Comparison of ENCODE assay signal across 18 cellular contexts in genomic region chr6:136059308-136059707, GRCh38.
DNase-seq lines count a peak whose midpoint lies in the region; ATAC-seq and TF ChIP-seq lines count a peak whose summit lies in the region.
"Had no signal": no experiment of that assay in that cellular context is flagged by ENCODE, and none has a peak within 500 bp of the region (broad histone marks: within the 10 kb centered on the region; RNA-seq: fewer than 3 reads in every experiment).

No MANE protein-coding gene starts in this region.

- no peak overlapping the region for H3K4me2 ChIP-seq in osteoblast (ENCODE audit: insufficient read depth, low read length)

- H3K27ac ChIP-seq in A673 (ENCODE audit: low read depth, low read length, poor library complexity, severe bottlenecking): no peak overlapping the region
- H3K27ac ChIP-seq in osteoblast (ENCODE audit: low read depth, low read length): no peak overlapping the region
- H3K27ac ChIP-seq: cardiac muscle cell, GM23248, VCaP had no signal

- DNase-seq in A673 (ENCODE audit: low spot score) (peak; percentile 68), adipocyte (ENCODE audit: low read depth) (no peak), left ventricle myocardium superior (peak; percentile 50), posterior cingulate gyrus (peak in 8 of 10 donors; percentile 34 to 86 (median 53)), osteoblast (ENCODE audit: insufficient read length, low spot score, missing footprints) (no peak), NCI-H2107 (lab: John Stamatoyannopoulos, UW) (no peak), MV-4-11 (lab: John Stamatoyannopoulos, UW) (no peak)
- DNase-seq: activated CD4-positive, alpha-beta T cell treated with anti-CD3 and anti-CD28 coated beads, Interleukin-2, amount 50 U/mL, for 1 hour; activated effector memory CD4-positive, alpha-beta T cell treated with Interleukin-2 at 50 U/mL for 16 hours; GM23248; NCI-H187; NCI-H345; NK-92 treated with Interleukin-12 subunit alpha and Interleukin-12 subunit beta, amount 100 ng/mL, for 24 hours; stimulated activated CD8-positive, alpha-beta memory T cell treated with anti-CD3 and anti-CD28 coated beads, Interleukin-4, amount 100 ng/mL, for 48 hours had no signal

- CTCF ChIA-PET in A673 (lab: Charles Lee): no interaction called here

- H3K9ac ChIP-seq in adipocyte (ENCODE audit: low read length): no peak overlapping the region
- H3K9ac ChIP-seq: GM23248 had no signal

- no TSS peak for BruUV-seq in A673 (replicated peaks; lab: Mats Ljungman, UMichigan)

- H3K36me3 ChIP-seq in A673 (ENCODE audit: insufficient read depth, low read length, poor library complexity, severe bottlenecking) (no peaks in the 10 kb centered on the region), adipocyte (ENCODE audit: control insufficient read depth, insufficient read depth, low read length, severe bottlenecking) (no peaks in the 10 kb centered on the region), osteoblast (ENCODE audit: insufficient read depth, low read length) (no peaks in the 10 kb centered on the region)
- H3K36me3 ChIP-seq: cardiac muscle cell had no signal

- H4K20me1 ChIP-seq in osteoblast (ENCODE audit: insufficient read depth, low read length): no peaks in the 10 kb centered on the region

- H3K4me3 ChIP-seq in A673 (ENCODE audit: low read depth, low read length, poor library complexity, severe bottlenecking) (no peak overlapping the region), adipocyte (ENCODE audit: low read length) (peak overlapping the region; percentile 31), osteoblast (ENCODE audit: insufficient read depth, low read length) (no peak overlapping the region)
- H3K4me3 ChIP-seq: cardiac muscle cell, GM23248 had no signal

- intact Hi-C loops in A673 (cut with micrococcal nuclease; ENCODE audit: unreplicated experiment): no loop called here
- intact Hi-C loops in left ventricle myocardium superior (cut with micrococcal nuclease): no loop called here
- intact Hi-C loops in posterior cingulate gyrus (cut with DNase I): no loop called here

- H3K27me3 ChIP-seq in A673 (replicated peaks; ENCODE audit: insufficient read depth, low read depth, low read length, poor library complexity): no peaks in the 10 kb centered on the region
- H3K27me3 ChIP-seq in adipocyte (replicated peaks; ENCODE audit: control insufficient read depth, insufficient read depth, low read length): no peaks in the 10 kb centered on the region
- H3K27me3 ChIP-seq in osteoblast (ENCODE audit: insufficient read depth, low read length): no peaks in the 10 kb centered on the region
- H3K27me3 ChIP-seq: cardiac muscle cell had no signal

- H3K9me3 ChIP-seq in A673 (ENCODE audit: low read depth, low read length, poor library complexity, severe bottlenecking) (no peaks in the 10 kb centered on the region), adipocyte (ENCODE audit: control insufficient read depth, low read length) (no peaks in the 10 kb centered on the region), osteoblast (ENCODE audit: low read depth, low read length) (no peaks in the 10 kb centered on the region)

- no peak for TF ChIP-seq CTCF in A673 (conservative IDR thresholded peaks at IDR 0.05; ENCODE audit: low read depth, low read length)
- no peak for TF ChIP-seq CTCF in osteoblast (IDR thresholded peaks at IDR 0.05; ENCODE audit: extremely low read depth, low read depth, low read length)

- POLR2A ChIA-PET in A673 (lab: Charles Lee; ENCODE audit: low non-redundant PET): no interaction called here

- peaks cover 18% of the 10 kb centered on the region for H3K4me1 ChIP-seq in A673 (ENCODE audit: insufficient read depth, low read length, poor library complexity, severe bottlenecking)
- peaks cover 27% of the 10 kb centered on the region for H3K4me1 ChIP-seq in adipocyte (ENCODE audit: control insufficient read depth, insufficient read depth, low read length)
- peaks cover 24% of the 10 kb centered on the region for H3K4me1 ChIP-seq in osteoblast (ENCODE audit: insufficient read depth, low read length)

- ATAC-seq in left ventricle myocardium superior (peak; percentile 61), GM21786 (IDR thresholded peaks at IDR 0.05; ENCODE audit: unreplicated experiment) (no peak)
- ATAC-seq: Panc1 had no signal

- no peak overlapping the region for H2AFZ ChIP-seq in osteoblast (ENCODE audit: low read length)
- H2AFZ ChIP-seq: GM23248 had no signal

- peaks cover 88% of the 10 kb centered on the region for H3K79me2 ChIP-seq in osteoblast (ENCODE audit: insufficient read depth, low read length)

Comparison
In these comparisons a context has a peak if more than half of its experiments do, and no peak if none do; other contexts are left out.
1. DNase-seq: peak in A673 (single experiment), left ventricle myocardium superior (single experiment) and posterior cingulate gyrus (8 of 10); none in adipocyte (single experiment), osteoblast (single experiment), NCI-H2107 (single experiment) and MV-4-11 (single experiment).